Comparison of ENCODE assay signal across 10 cellular contexts in genomic region chr10:101617102-101617823, GRCh38. TPM values are rescaled to one million over a fixed set of nuclear protein-coding genes. Genes with fewer than 3 reads are reported as not detected.
A peak's percentile ranks its signal among the peaks of the same experiment; 100 is the strongest.
DNase-seq lines count a peak whose midpoint lies in the region; ATAC-seq, FAIRE-seq and TF ChIP-seq lines count a peak whose summit lies in the region.
"Had no signal": no experiment of that assay in that cellular context is flagged by ENCODE, and none has a peak within 500 bp of the region (broad histone marks: within the 10 kb centered on the region; RNA-seq: fewer than 3 reads in every experiment).

No MANE protein-coding gene starts in this region.

- no peak overlapping the region for H4K5ac ChIP-seq in H1 (ENCODE audit: insufficient read length, low read depth, low read length)

- no peak overlapping the region for H2BK20ac ChIP-seq in H1 (ENCODE audit: low read length)

- no peak for TF ChIP-seq POLR2A in GM12891 (IDR thresholded peaks at IDR 0.05; ENCODE audit: low read depth, low read length)
- no peak for TF ChIP-seq POLR2A in H1 (IDR thresholded peaks at IDR 0.05; ENCODE audit: control extremely low read depth in 1 of 2, low read depth in 2 of 2, low read length in 2 of 2)

- no peaks in the 10 kb centered on the region for H3K79me1 ChIP-seq in H1 (ENCODE audit: low read depth, low read length)

- H3K9me3 ChIP-seq in AG04450 (ENCODE audit: control insufficient read depth, insufficient read depth, low read length) (no peaks in the 10 kb centered on the region), H1 (ENCODE audit: insufficient read depth in 2 of 2, low read depth in 1 of 2, low read length in 1 of 2) (no peaks in the 10 kb centered on the region)
- H3K9me3 ChIP-seq: SJCRH30 had no signal

- H3K4me3 ChIP-seq in AG04450 (ENCODE audit: low read depth, low read length) = no peak overlapping the region
- H3K4me3 ChIP-seq in H1 (ENCODE audit: extremely low read depth in 1 of 4, insufficient read depth in 2 of 4, low read depth in 3 of 4, low read length in 4 of 4) = no peak overlapping the region
- H3K4me3 ChIP-seq: SJCRH30 had no signal

- H3K27ac ChIP-seq in AG04450 (ENCODE audit: low read depth, low read length) (no peak overlapping the region), H1 (ENCODE audit: low read depth, low read length) (no peak overlapping the region)
- H3K27ac ChIP-seq: SJCRH30 had no signal

- H4K20me1 ChIP-seq in H1 (replicated peaks in 1 of 2; ENCODE audit: control insufficient read depth in 1 of 2, insufficient read depth in 2 of 2, low read length in 2 of 2) = peaks cover 0 to 1% of the 10 kb centered on the region in 2 experiments

- peaks cover 5 to 17% (median 13%) of the 10 kb centered on the region in 4 experiments for H3K4me1 ChIP-seq in H1 (replicated peaks in 1 of 4; ENCODE audit: control insufficient read depth in 3 of 4, insufficient read depth in 4 of 4, low read length in 3 of 4)

- H3K14ac ChIP-seq in H1 (ENCODE audit: insufficient read length) = no peak overlapping the region

- no peak overlapping the region for H2BK15ac ChIP-seq in H1 (ENCODE audit: low read length)

- no peak overlapping the region for H3K9ac ChIP-seq in H1 (replicated peaks in 1 of 4; ENCODE audit: extremely low read depth in 1 of 4, low read depth in 3 of 4, low read length in 3 of 4)

- POLR2A ChIA-PET in AG04450 (lab: Yijun Ruan, JAX) = no interaction called here
- POLR2A ChIA-PET in H1 (lab: Charles Lee; ENCODE audit: partially characterized antibody) = interaction anchor here (0.7 to 2.0 kb wide), 3 partner anchors 14 to 73 kb away, joined by 3 to 7 read pairs (median 4); no protein-coding TSS in a partner anchor

- DNase-seq in AG04450 (ENCODE audit: low read depth, low spot score) (no peak), GM12891 (ENCODE audit: insufficient read length, low spot score) (peak; percentile 59), NCI-H69 (lab: John Stamatoyannopoulos, UW) (peak; percentile 78), H1 (ENCODE audit: low read depth in 1 of 2, low spot score in 2 of 2) (no peak), left ventricle myocardium superior (no peak), LoVo (ENCODE audit: low spot score) (no peak), RCC 7860 (ENCODE audit: low spot score) (no peak)
- DNase-seq: DMS79 treated with DMSO at 0.1 percent for 48 hours had no signal

- peak; percentile 26 to 46; a peak in 3 of 4 replicates for TF ChIP-seq RAD21 in H1 (IDR thresholded peaks at IDR 0.05 in 1 of 2, conservative IDR thresholded peaks at IDR 0.05 in 1 of 2; ENCODE audit: low read depth in 2 of 2, low read length in 2 of 2)

- no peak overlapping the region for H3K18ac ChIP-seq in H1 (ENCODE audit: extremely low read depth, low read length)

- ATAC-seq in left ventricle myocardium superior = no peak
- ATAC-seq in GM18858 (IDR thresholded peaks at IDR 0.05; ENCODE audit: unreplicated experiment) = no peak

- no peak overlapping the region for H3K56ac ChIP-seq in H1 (replicated peaks; ENCODE audit: insufficient read length, low read depth, low read length)

- no peak overlapping the region for H3K4me2 ChIP-seq in H1 (ENCODE audit: insufficient read depth in 1 of 2, low read depth in 2 of 2, low read length in 2 of 2)

- H4K8ac ChIP-seq in H1 (ENCODE audit: extremely low read depth, insufficient read depth, low read length) = no peak overlapping the region

- FAIRE-seq in GM12891 (lab: Jason Lieb, UNC) = peak; percentile 97
- FAIRE-seq in H1 (lab: Jason Lieb, UNC) = no peak
- no peak for FAIRE-seq in RCC 7860 (lab: Jason Lieb, UNC)

- no peak for TF ChIP-seq EP300 in H1 (IDR thresholded peaks at IDR 0.05; ENCODE audit: borderline replicate concordance in 1 of 2, low read depth in 2 of 2, low read length in 2 of 2)

- TF ChIP-seq CTCF in AG04450 (IDR thresholded peaks at IDR 0.05; ENCODE audit: low read depth, low read length) = peak; percentile 32
- peak; percentile 21 to 50 (median 37) for TF ChIP-seq CTCF in H1 (IDR thresholded peaks at IDR 0.05; ENCODE audit: control extremely low read depth in 1 of 3, insufficient read depth in 1 of 3, low read depth in 1 of 3, low read length in 3 of 3)

- no peak overlapping the region for H3K23ac ChIP-seq in H1 (ENCODE audit: insufficient read length)

- no peaks in the 10 kb centered on the region for H3K27me3 ChIP-seq in AG04450 (ENCODE audit: control insufficient read depth, insufficient read depth, low read length)
- H3K27me3 ChIP-seq in H1 (replicated peaks in 1 of 4; ENCODE audit: control insufficient read depth in 3 of 4, extremely low read depth in 1 of 4, insufficient read depth in 3 of 4, low read length in 3 of 4) = no peaks in the 10 kb centered on the region
- H3K27me3 ChIP-seq: SJCRH30 had no signal

- no peak overlapping the region for H2AFZ ChIP-seq in H1 (ENCODE audit: low read length)

- intact Hi-C loops in left ventricle myocardium superior (cut with micrococcal nuclease) = no loop called here

- H3K23me2 ChIP-seq in H1 (ENCODE audit: low read depth, low read length) = no peaks in the 10 kb centered on the region

- peaks cover 0 to 3% (median 0%) of the 10 kb centered on the region in 4 experiments; a peak in 1 of 8 replicates for H3K36me3 ChIP-seq in H1 (ENCODE audit: control insufficient read depth in 2 of 4, insufficient read depth in 4 of 4, low read length in 3 of 4)

- 82% methylated on average over 8 of the region's 8 CpGs; no CpG with 5 or more reads in 1 of the 2 experiments for WGBS in H1 (ENCODE audit: extremely low coverage in 1 of 2, insufficient coverage in 1 of 2, insufficient read length in 1 of 2, insufficient replicate concordance in 2 of 2, low coverage in 1 of 2, low lambda C conversion rate in 2 of 2, missing lambda C conversion rate in 1 of 2), 2 experiments

- H2AK5ac ChIP-seq in H1 (ENCODE audit: low read depth, low read length) = no peak overlapping the region

- H4K91ac ChIP-seq in H1 (replicated peaks; ENCODE audit: insufficient read length, low read length) = no peak overlapping the region

- 0 out of 2 replicates have a peak overlapping the region, but pooled peaks have one; percentile 29 for H2BK5ac ChIP-seq in H1 (ENCODE audit: low read depth, low read length)

- no peaks in the 10 kb centered on the region for H3K79me2 ChIP-seq in H1 (ENCODE audit: control insufficient read depth in 1 of 2, insufficient read depth in 2 of 2, low read length in 2 of 2)

- CTCF ChIA-PET in AG04450 (lab: Charles Lee) (interaction anchor here (1.3 to 3.6 kb wide), 2 partner anchors 15 to 456 kb away, joined by 3 to 16 read pairs; no protein-coding TSS in a partner anchor), H1 (lab: Charles Lee; ENCODE audit: partially characterized antibody) (interaction anchor here (0.6 to 10.9 kb wide), 25 partner anchors 8 to 343 kb away, joined by 3 to 131 read pairs (median 4); partner anchors contain the start of genes DPCD and POLL)

- H2BK120ac ChIP-seq in H1 (replicated peaks; ENCODE audit: low read depth, low read length) = no peak overlapping the region

- H3K4ac ChIP-seq in H1 (replicated peaks; ENCODE audit: insufficient read length, low read depth, low read length) = no peak overlapping the region

- no peak overlapping the region for H2BK12ac ChIP-seq in H1 (ENCODE audit: low read depth, low read length)

TF ChIP-seq in GM12891, 5 proteins besides CTCF, POLR2A, EP300 and RAD21:
- TF ChIP-seq POLR2AphosphoS5 (IDR thresholded peaks at IDR 0.05; ENCODE audit: low read depth, low read length) (no peak), PAX5 (IDR thresholded peaks at IDR 0.05; ENCODE audit: insufficient read depth, low read length, severe bottlenecking) (no peak), TAF1 (IDR thresholded peaks at IDR 0.05; ENCODE audit: low read depth, low read length) (0 out of 2 replicates have a peak, but pooled peaks have one; percentile 7), SPI1 (IDR thresholded peaks at IDR 0.05; ENCODE audit: low read depth, low read length) (peak; percentile 89), POU2F2 (IDR thresholded peaks at IDR 0.05; ENCODE audit: low read depth, low read length) (peak; percentile 87)
TF ChIP-seq in GM12891: peak in this region for 3.

TF ChIP-seq in H1, 55 proteins besides CTCF, POLR2A, EP300 and RAD21 (continues in another document):
- TF ChIP-seq RXRA (IDR thresholded peaks at IDR 0.05; ENCODE audit: insufficient read depth, low read depth, low read length) (no peak), KDM5A (IDR thresholded peaks at IDR 0.05; ENCODE audit: low read length) (no peak), YY1 (IDR thresholded peaks at IDR 0.05; ENCODE audit: low read depth, low read length) (0 out of 2 replicates have a peak, but pooled peaks have one; percentile 32), BCL11A (IDR thresholded peaks at IDR 0.05; ENCODE audit: low read depth in 2 of 2, low read length in 2 of 2) (no peak), SP4 (IDR thresholded peaks at IDR 0.05; ENCODE audit: low read length) (no peak), POU5F1 (IDR thresholded peaks at IDR 0.05; ENCODE audit: low read depth, low read length) (no peak)

RNA-seq across cellular contexts. Expression of gene DPCD, which starts 29.1 kb away (rescaled TPM):
- 49.7 and 51.1 TPM in 2 replicates for polyA plus RNA-seq in AG04450 (2011; rRNA removed)
- polyA minus RNA-seq in AG04450 (2011; rRNA and poly(A)+ RNA removed) = 17.0 and 20.1 TPM in 2 replicates
- 34.5 TPM for polyA plus RNA-seq in GM12891 (2012; ENCODE audit: low read depth, missing spikeins)
- 18.8 and 21.2 TPM in 2 replicates for total RNA-seq in H1 (2021; fragmentation: NEBNext Ultra II Directional; extraction: Animal tissue kit (Norgen Biotek cat#: 25700))
- polyA plus RNA-seq in H1 (2011; rRNA removed) = 25.2 and 31.4 TPM in 2 replicates
- 46.4 TPM for polyA plus RNA-seq in H1 (2011; cell fraction: cytosol; rRNA removed)
- 19.5 TPM for polyA plus RNA-seq in H1 (2011; cell fraction: nucleus; rRNA removed)
- 31.3 to 40.4 TPM (median 36.3 TPM) in 4 replicates for polyA plus RNA-seq in H1 (2012, experiment 1 of 2)
- polyA plus RNA-seq in H1 (2012, experiment 2 of 2) = 12.0 TPM
- polyA plus RNA-seq in H1 (2013, experiment 1 of 2) = 23.2 TPM
- 25.8 TPM for polyA plus RNA-seq in H1 (2013, experiment 2 of 2)
- polyA minus RNA-seq in H1 (2011; rRNA and poly(A)+ RNA removed) = 10.9 and 16.1 TPM in 2 replicates
- polyA minus RNA-seq in H1 (2011; cell fraction: cytosol; rRNA and poly(A)+ RNA removed) = 4.7 TPM
- polyA minus RNA-seq in H1 (2011; cell fraction: nucleus; rRNA and poly(A)+ RNA removed) = 6.5 TPM
- total RNA-seq in left ventricle myocardium superior = 21.9 TPM

RNA-seq across cellular contexts. Expression of gene POLL, which starts 29.2 kb away (rescaled TPM):
- 14.8 and 16.4 TPM in 2 replicates for polyA plus RNA-seq in AG04450 (2011; rRNA removed)
- polyA minus RNA-seq in AG04450 (2011; rRNA and poly(A)+ RNA removed) = 30.1 and 44.0 TPM in 2 replicates
- polyA plus RNA-seq in GM12891 (2012; ENCODE audit: low read depth, missing spikeins) = 16.4 TPM
- 26.1 and 26.8 TPM in 2 replicates for total RNA-seq in H1 (2021; fragmentation: NEBNext Ultra II Directional; extraction: Animal tissue kit (Norgen Biotek cat#: 25700))
- polyA plus RNA-seq in H1 (2011; rRNA removed) = 45.9 and 69.5 TPM in 2 replicates
- polyA plus RNA-seq in H1 (2011; cell fraction: cytosol; rRNA removed) = 40.2 TPM
- polyA plus RNA-seq in H1 (2011; cell fraction: nucleus; rRNA removed) = 78.2 TPM
- polyA plus RNA-seq in H1 (2012, experiment 1 of 2) = 22.9 to 29.5 TPM (median 25.5 TPM) in 4 replicates
- polyA plus RNA-seq in H1 (2012, experiment 2 of 2) = 21.8 TPM
- polyA plus RNA-seq in H1 (2013, experiment 1 of 2) = 16.7 TPM
- polyA plus RNA-seq in H1 (2013, experiment 2 of 2) = 14.7 TPM
- 41.7 and 64.6 TPM in 2 replicates for polyA minus RNA-seq in H1 (2011; rRNA and poly(A)+ RNA removed)
- polyA minus RNA-seq in H1 (2011; cell fraction: cytosol; rRNA and poly(A)+ RNA removed) = 26.7 TPM
- 46.5 TPM for polyA minus RNA-seq in H1 (2011; cell fraction: nucleus; rRNA and poly(A)+ RNA removed)
- total RNA-seq in left ventricle myocardium superior = 20.1 TPM

Comparison
In these comparisons a context has a peak if more than half of its experiments do, and no peak if none do; other contexts are left out.
1. DNase-seq: peak in GM12891 (single experiment) and NCI-H69 (single experiment); none in AG04450 (single experiment), H1 (0 of 2), left ventricle myocardium superior (single experiment), LoVo (single experiment) and RCC 7860 (single experiment).